In the genomic region with DNA sequence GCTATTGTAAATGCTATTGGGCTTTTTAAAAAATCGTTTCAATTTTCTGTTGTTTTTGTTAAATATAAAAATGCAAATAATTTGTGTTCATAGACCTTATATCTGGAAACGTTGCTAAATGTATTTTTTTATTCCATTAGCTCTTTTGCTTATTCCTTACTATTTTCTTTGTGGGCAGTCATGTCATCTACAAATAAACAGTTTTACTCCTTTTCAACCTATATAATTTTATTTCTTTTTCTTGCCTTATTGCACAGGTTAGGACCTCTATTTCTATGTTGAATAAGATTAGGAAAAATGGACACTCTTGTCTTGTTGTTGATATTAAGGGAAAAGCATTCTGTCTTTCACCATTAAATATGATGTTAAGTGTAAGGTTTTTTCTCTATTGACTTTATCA, we compare ENCODE assay signal across 10 cellular contexts.
"Had no signal": no experiment of that assay in that cellular context is flagged by ENCODE, and none has a peak within 500 bp of the region (broad histone marks: within the 10 kb centered on the region; RNA-seq: fewer than 3 reads in every experiment).

No MANE protein-coding gene starts in this region.

- FAIRE-seq: H1, H54, HepG2 had no signal

- H3K27me3 Mint-ChIP-seq: IgD-negative memory B cell had no signal

- H2AFZ ChIP-seq: GM23338 had no signal

- H3K4me2 ChIP-seq: GM23338 had no signal

- DNase-seq: H9, HCEC 1CT, HFFc6, KG1 had no signal

- H3K4me3 Mint-ChIP-seq: GM23338, H9, HFFc6, IgD-negative memory B cell had no signal

- H3K4me3 ChIP-seq: GM23338 had no signal

- H3K4me1 Mint-ChIP-seq: IgD-negative memory B cell had no signal

- H3K27ac Mint-ChIP-seq: GM23338, H9, HFFc6, IgD-negative memory B cell had no signal

- H3K27ac ChIP-seq: HL-60 had no signal
